Comparison of ENCODE assay signal across 17 cellular contexts in the genomic region with DNA sequence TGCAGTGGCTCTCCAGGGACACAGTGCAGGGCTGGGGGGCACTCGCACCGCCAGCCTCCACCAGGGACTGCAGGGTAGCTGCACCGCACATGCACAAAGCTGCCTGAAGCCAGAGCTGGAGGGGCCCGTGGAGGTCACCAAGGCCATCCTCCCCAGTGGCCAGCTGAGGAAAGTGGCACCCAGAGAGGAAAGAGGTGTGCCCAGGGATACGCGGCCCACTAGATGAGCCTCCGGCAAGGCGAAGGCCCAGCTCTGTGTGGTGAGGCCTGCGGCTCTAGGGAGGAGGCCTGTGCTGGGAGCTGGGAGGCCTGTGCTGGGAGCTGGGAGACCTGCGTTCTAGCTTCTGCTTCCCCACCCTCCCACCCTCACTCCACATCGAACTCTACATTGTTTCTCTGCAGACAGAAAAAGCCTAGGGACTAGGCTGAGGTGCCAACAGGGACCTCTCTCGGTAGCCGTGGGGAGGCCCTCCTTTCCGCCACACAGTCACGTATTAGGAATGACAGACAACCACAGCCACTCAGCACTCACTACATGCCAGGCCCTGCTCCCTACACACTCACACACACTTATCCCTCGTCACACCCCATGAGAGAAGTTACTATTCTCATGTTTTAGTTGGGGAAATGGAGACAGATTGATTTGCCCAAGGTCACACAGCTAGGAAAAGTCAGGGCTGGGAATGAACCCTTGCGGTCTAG. TPM values are rescaled to one million over a fixed set of nuclear protein-coding genes. Genes with fewer than 3 reads are reported as not detected.
DNase-seq lines count a peak whose midpoint lies in the region; ATAC-seq and TF ChIP-seq lines count a peak whose summit lies in the region.
"Had no signal": no experiment of that assay in that cellular context is flagged by ENCODE, and none has a peak within 500 bp of the region (broad histone marks: within the 10 kb centered on the region; RNA-seq: fewer than 3 reads in every experiment).

No MANE protein-coding gene starts in this region.

- TF ChIP-seq CTCF in endothelial cell (IDR thresholded peaks at IDR 0.05; ENCODE audit: unreplicated experiment) (no peak), osteoblast (IDR thresholded peaks at IDR 0.05; ENCODE audit: extremely low read depth, low read depth, low read length) (peak; percentile 6)

- peaks cover 14% of the 10 kb centered on the region for H3K36me3 Mint-ChIP-seq in endothelial cell (ENCODE audit: low read depth, unreplicated experiment)
- H3K36me3 Mint-ChIP-seq: activated CD8-positive, alpha-beta memory T cell treated with anti-CD3 and anti-CD28 coated beads, Interleukin-2, amount 10 ng/mL, durations not matched to agents 7 days and 5 days had no signal

- no peak overlapping the region for H3K4me2 ChIP-seq in osteoblast (ENCODE audit: insufficient read depth, low read length)

- peak overlapping the region; percentile 1 for H3K4me3 Mint-ChIP-seq in endothelial cell (ENCODE audit: unreplicated experiment)
- H3K4me3 Mint-ChIP-seq: activated CD8-positive, alpha-beta memory T cell treated with anti-CD3 and anti-CD28 coated beads, Interleukin-2, amount 10 ng/mL, durations not matched to agents 7 days and 5 days had no signal

- H2AFZ ChIP-seq in osteoblast (ENCODE audit: low read length) = no peak overlapping the region

- no peak overlapping the region for H3K4me3 ChIP-seq in osteoblast (ENCODE audit: insufficient read depth, low read length)
- H3K4me3 ChIP-seq: coronary artery, gastroesophageal sphincter, left ventricle myocardium inferior, thyroid gland had no signal

- H3K9me3 ChIP-seq in osteoblast (ENCODE audit: low read depth, low read length) = no peaks in the 10 kb centered on the region
- H3K9me3 ChIP-seq: gastroesophageal sphincter, left ventricle myocardium inferior, thyroid gland had no signal

- no peaks in the 10 kb centered on the region for H3K9me3 Mint-ChIP-seq in endothelial cell (ENCODE audit: unreplicated experiment)

- H3K27me3 Mint-ChIP-seq in endothelial cell (ENCODE audit: unreplicated experiment) = peaks cover 9% of the 10 kb centered on the region

- DNase-seq in ELR (ENCODE audit: low read depth) (peak; percentile 40), M059J (ENCODE audit: low read depth) (peak; percentile 56), endothelial cell (ENCODE audit: low spot score) (no peak), osteoblast (ENCODE audit: insufficient read length, low spot score, missing footprints) (no peak), OCI-M2 (lab: John Stamatoyannopoulos, UW; ENCODE audit: unreplicated experiment) (no peak), superior temporal gyrus (ENCODE audit: extremely low spot score) (no peak)
- DNase-seq: activated CD8-positive, alpha-beta memory T cell treated with anti-CD3 and anti-CD28 coated beads, Interleukin-2, amount 10 ng/mL, durations not matched to agents 7 days and 5 days; activated effector memory CD4-positive, alpha-beta T cell treated with Interleukin-2 at 50 U/mL for 16 hours; anterior cingulate cortex; left ventricle myocardium inferior; stimulated activated CD4-positive, alpha-beta T cell treated with anti-CD3 and anti-CD28 coated beads, Interleukin-4, amount 100 ng/mL, for 4 hours; thyroid gland had no signal

- no peaks in the 10 kb centered on the region for H3K36me3 ChIP-seq in osteoblast (ENCODE audit: insufficient read depth, low read length)
- H3K36me3 ChIP-seq: left ventricle myocardium inferior, thyroid gland had no signal

- no peak overlapping the region for H3K27ac Mint-ChIP-seq in endothelial cell (ENCODE audit: unreplicated experiment)
- H3K27ac Mint-ChIP-seq: activated CD8-positive, alpha-beta memory T cell treated with anti-CD3 and anti-CD28 coated beads, Interleukin-2, amount 10 ng/mL, durations not matched to agents 7 days and 5 days had no signal

- ATAC-seq in GM19463 (IDR thresholded peaks at IDR 0.05; ENCODE audit: unreplicated experiment) = no peak
- ATAC-seq: activated CD4-positive, CD25-positive, alpha-beta regulatory T cell treated with anti-CD3 and anti-CD28 coated beads, Interleukin-2, amount 50 U/mL, for 24 hours; activated CD8-positive, alpha-beta memory T cell treated with anti-CD3 and anti-CD28 coated beads, Interleukin-2, amount 10 ng/mL, durations not matched to agents 7 days and 5 days had no signal

- no peaks in the 10 kb centered on the region for H3K79me2 ChIP-seq in osteoblast (ENCODE audit: insufficient read depth, low read length)

- H3K27me3 ChIP-seq in osteoblast (ENCODE audit: insufficient read depth, low read length) = peaks cover 33% of the 10 kb centered on the region
- H3K27me3 ChIP-seq: thyroid gland had no signal

- peaks cover 9% of the 10 kb centered on the region for H3K4me1 ChIP-seq in osteoblast (ENCODE audit: insufficient read depth, low read length)
- H3K4me1 ChIP-seq: left ventricle myocardium inferior, thyroid gland had no signal

- H3K27ac ChIP-seq in osteoblast (ENCODE audit: low read depth, low read length) = no peak overlapping the region
- H3K27ac ChIP-seq: C4-2B, coronary artery, gastroesophageal sphincter, left ventricle myocardium inferior, thyroid gland had no signal

- peaks cover 5% of the 10 kb centered on the region for H3K4me1 Mint-ChIP-seq in endothelial cell (ENCODE audit: unreplicated experiment)
- H3K4me1 Mint-ChIP-seq: activated CD8-positive, alpha-beta memory T cell treated with anti-CD3 and anti-CD28 coated beads, Interleukin-2, amount 10 ng/mL, durations not matched to agents 7 days and 5 days had no signal

- no peaks in the 10 kb centered on the region for H4K20me1 ChIP-seq in osteoblast (ENCODE audit: insufficient read depth, low read length)

RNA-seq across cellular contexts. Expression of a gene that starts 0.9 kb away (rescaled TPM):
- not detected in 2 replicates for total RNA-seq in M059J (2014; rRNA removed; shearing (Covaris generic))
- not detected for total RNA-seq in endothelial cell (ENCODE audit: unreplicated experiment)
- not detected in 2 replicates for total RNA-seq in osteoblast
- total RNA-seq: activated CD8-positive, alpha-beta memory T cell treated with anti-CD3 and anti-CD28 coated beads, Interleukin-2, amount 10 ng/mL, durations not matched to agents 7 days and 5 days; gastroesophageal sphincter; left ventricle myocardium inferior; thyroid gland had no signal

RNA-seq across cellular contexts. Expression of a gene that starts 15.7 kb away (rescaled TPM):
- not detected in 2 replicates for total RNA-seq in M059J (2014; rRNA removed; shearing (Covaris generic))
- total RNA-seq in endothelial cell (ENCODE audit: unreplicated experiment) = 0.08 TPM
- total RNA-seq in osteoblast = not detected in 2 replicates
- total RNA-seq: activated CD8-positive, alpha-beta memory T cell treated with anti-CD3 and anti-CD28 coated beads, Interleukin-2, amount 10 ng/mL, durations not matched to agents 7 days and 5 days; gastroesophageal sphincter; left ventricle myocardium inferior; thyroid gland had no signal

RNA-seq across cellular contexts. Expression of a gene that starts 26.4 kb away (rescaled TPM):
- total RNA-seq in M059J (2014; rRNA removed; shearing (Covaris generic)) = 129 and 147 TPM in 2 replicates
- total RNA-seq in endothelial cell (ENCODE audit: unreplicated experiment) = 78.7 TPM
- 38.9 and 45.6 TPM in 2 replicates for total RNA-seq in osteoblast

Comparison
In these comparisons a context has a peak if more than half of its experiments do, and no peak if none do; other contexts are left out.
1. DNase-seq: peak in ELR (single experiment) and M059J (single experiment); none in endothelial cell (single experiment), osteoblast (single experiment), OCI-M2 (single experiment) and superior temporal gyrus (single experiment).